In genomic region chr2:39504790-39505335, GRCh38 we compare ENCODE assay signal across 11 cellular contexts.
DNase-seq lines count a peak whose midpoint lies in the region; ATAC-seq and TF ChIP-seq lines count a peak whose summit lies in the region.
"Had no signal": no experiment of that assay in that cellular context is flagged by ENCODE, and none has a peak within 500 bp of the region (broad histone marks: within the 10 kb centered on the region; RNA-seq: fewer than 3 reads in every experiment).

No MANE protein-coding gene starts in this region.

- H3K36me3 ChIP-seq in adrenal gland (replicated peaks in 1 of 2), result no peaks in the 10 kb centered on the region
- no peaks in the 10 kb centered on the region for H3K36me3 ChIP-seq in gastrocnemius medialis
- H3K36me3 ChIP-seq in CD8-positive, alpha-beta T cell (ENCODE audit: insufficient read depth, low read length), result no peaks in the 10 kb centered on the region

- H3K4me1 Mint-ChIP-seq in CD8-positive, alpha-beta T cell (ENCODE audit: low read depth), result no peaks in the 10 kb centered on the region
- no peaks in the 10 kb centered on the region for H3K4me1 Mint-ChIP-seq in activated T-cell treated with anti-CD3 and anti-CD28 coated beads, Interleukin-2, amount 50 U/mL, for 4 hours (ENCODE audit: low read depth)

- H3K27me3 ChIP-seq in adrenal gland (no peaks in the 10 kb centered on the region), gastrocnemius medialis (no peaks in the 10 kb centered on the region)
- no peaks in the 10 kb centered on the region for H3K27me3 ChIP-seq in CD8-positive, alpha-beta T cell (ENCODE audit: insufficient read depth, low read length)

- H3K4me3 ChIP-seq in adrenal gland (peak overlapping the region in 1 of 4 donors; percentile 25), gastrocnemius medialis (no peak overlapping the region)
- H3K4me3 ChIP-seq in CD8-positive, alpha-beta T cell (ENCODE audit: low read depth, low read length), result no peak overlapping the region

- no peak overlapping the region for H3K4me3 Mint-ChIP-seq in CD8-positive, alpha-beta T cell
- no peak overlapping the region for H3K4me3 Mint-ChIP-seq in activated T-cell treated with anti-CD3 and anti-CD28 coated beads, Interleukin-2, amount 50 U/mL, for 4 hours

- no peak overlapping the region for H3K27ac Mint-ChIP-seq in CD8-positive, alpha-beta T cell

- H3K9me3 ChIP-seq in adrenal gland (replicated peaks in 1 of 3) (no peaks in the 10 kb centered on the region), gastrocnemius medialis (no peaks in the 10 kb centered on the region)
- no peaks in the 10 kb centered on the region for H3K9me3 ChIP-seq in CD8-positive, alpha-beta T cell (ENCODE audit: low read length)

- ATAC-seq in left ventricle myocardium superior, result peak; percentile 56
- ATAC-seq in gastrocnemius medialis, result peak; percentile 35 to 48
- no peak for ATAC-seq in CD8-positive, alpha-beta T cell
- no peak for ATAC-seq in HG02642 (IDR thresholded peaks at IDR 0.05; ENCODE audit: poor library complexity, unreplicated experiment)
- ATAC-seq in activated T-cell treated with anti-CD3 and anti-CD28 coated beads, Interleukin-2, amount 50 U/mL, for 4 hours, result no peak

- POLR2A ChIA-PET in CD8-positive, alpha-beta T cell (lab: Charles Lee), result no interaction called here

- peaks cover 11% of the 10 kb centered on the region for H3K27me3 Mint-ChIP-seq in CD8-positive, alpha-beta T cell (ENCODE audit: low read depth)
- H3K27me3 Mint-ChIP-seq in activated T-cell treated with anti-CD3 and anti-CD28 coated beads, Interleukin-2, amount 50 U/mL, for 4 hours (ENCODE audit: low read depth), result peaks cover 11% of the 10 kb centered on the region

- H3K27ac ChIP-seq in adrenal gland (peak overlapping the region in 4 of 5 donors; percentile 43 to 74 (median 68)), gastrocnemius medialis (peak overlapping the region; percentile 32 to 63 (median 36))
- no peak overlapping the region for H3K27ac ChIP-seq in CD8-positive, alpha-beta T cell (ENCODE audit: low read depth, low read length)

- WGBS in adrenal gland, 4 donors, result 27 to 32% (median 31%) methylated on average over 5 of the region's 5 CpGs

- no peak for TF ChIP-seq CTCF in adrenal gland (IDR thresholded peaks at IDR 0.05)
- TF ChIP-seq CTCF in gastrocnemius medialis (IDR thresholded peaks at IDR 0.05 in 4 of 5, conservative IDR thresholded peaks at IDR 0.05 in 1 of 5), result no peak
- no peak for TF ChIP-seq CTCF in CD8-positive, alpha-beta T cell (IDR thresholded peaks at IDR 0.05)

- no peaks in the 10 kb centered on the region for H3K36me3 Mint-ChIP-seq in CD8-positive, alpha-beta T cell
- H3K36me3 Mint-ChIP-seq in activated T-cell treated with anti-CD3 and anti-CD28 coated beads, Interleukin-2, amount 50 U/mL, for 4 hours (ENCODE audit: insufficient read depth), result no peaks in the 10 kb centered on the region

- no peak for TF ChIP-seq POLR2A in adrenal gland (IDR thresholded peaks at IDR 0.05)
- TF ChIP-seq POLR2A in gastrocnemius medialis (IDR thresholded peaks at IDR 0.05), result no peak

- in situ Hi-C loops in gastrocnemius medialis (cut with MboI; ENCODE audit: low sequenced_read_pairs in 4 of 4), result no loop called here

- intact Hi-C loops in adrenal gland (cut with DNase I), result no loop called here
- intact Hi-C loops in left ventricle myocardium superior (cut with micrococcal nuclease), result no loop called here
- intact Hi-C loops in gastrocnemius medialis (cut with DNase I; ENCODE audit: low total_unique reads), result no loop called here
- intact Hi-C loops in CD8-positive, alpha-beta T cell (cut with DNase I, micrococcal nuclease), result no loop called here

- DNase-seq in EH (ENCODE audit: low read depth) (peak; percentile 93), adrenal gland (peak in 1 of 7 donors; percentile 19), left ventricle myocardium superior (no peak), gastrocnemius medialis (no peak), NCI-H2107 (lab: John Stamatoyannopoulos, UW) (no peak)
- DNase-seq in CD8-positive, alpha-beta T cell, result no peak
- DNase-seq in activated T-cell treated with anti-CD3 and anti-CD28 coated beads, Interleukin-2, amount 50 U/mL, for 4 hours, result no peak
- DNase-seq: activated T-cell treated with anti-CD3 and anti-CD28 coated beads, Interleukin-2, amount 50 U/mL, for 1 hour; NCI-H2081; SW 1271 had no signal

- H3K4me1 ChIP-seq in adrenal gland (replicated peaks in 1 of 2) (peaks cover 28 to 56% of the 10 kb centered on the region in 2 donors), gastrocnemius medialis (peaks cover 30 to 31% of the 10 kb centered on the region in 2 donors)
- no peaks in the 10 kb centered on the region for H3K4me1 ChIP-seq in CD8-positive, alpha-beta T cell (ENCODE audit: insufficient read depth, low read length)

- CTCF ChIA-PET in CD8-positive, alpha-beta T cell (lab: Charles Lee), result no interaction called here

- no peaks in the 10 kb centered on the region for H3K9me3 Mint-ChIP-seq in CD8-positive, alpha-beta T cell
- peaks cover 4% of the 10 kb centered on the region for H3K9me3 Mint-ChIP-seq in activated T-cell treated with anti-CD3 and anti-CD28 coated beads, Interleukin-2, amount 50 U/mL, for 4 hours

Comparison
In these comparisons a context has a peak if more than half of its experiments do, and no peak if none do; other contexts are left out.
1. ATAC-seq: peak in left ventricle myocardium superior (single experiment) and gastrocnemius medialis (2 of 2); none in CD8-positive, alpha-beta T cell (single experiment), HG02642 (single experiment) and activated T-cell treated with anti-CD3 and anti-CD28 coated beads, Interleukin-2, amount 50 U/mL, for 4 hours (0 of 2).